Comparison of ENCODE assay signal across 8 cellular contexts in the genomic region with DNA sequence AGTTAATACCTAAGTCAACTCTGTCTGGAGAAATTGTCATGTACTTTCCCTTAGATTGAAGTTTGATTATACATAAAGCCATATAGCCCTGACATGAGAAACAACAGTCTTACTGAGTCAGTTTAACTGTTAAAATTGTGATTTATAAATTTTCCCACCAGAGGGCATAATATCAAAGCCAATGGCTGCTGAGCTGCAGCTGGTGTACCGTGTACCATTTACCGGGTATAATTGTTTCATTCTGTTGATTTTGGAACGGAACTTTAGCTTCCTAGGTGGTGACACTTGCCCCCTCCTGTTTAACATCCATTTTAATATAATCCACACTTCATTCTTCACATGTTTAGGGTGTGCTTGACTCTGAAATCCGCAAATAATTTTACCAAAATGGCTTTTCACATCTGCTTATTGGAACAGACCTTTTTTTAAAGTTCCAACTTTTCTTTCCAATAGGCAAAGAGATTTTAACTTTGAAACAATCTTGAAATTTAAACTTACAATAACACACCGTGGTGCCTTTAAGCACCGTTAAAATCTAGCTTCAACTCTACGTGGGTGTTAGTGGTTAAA.
DNase-seq lines count a peak whose midpoint lies in the region; ATAC-seq and TF ChIP-seq lines count a peak whose summit lies in the region.

No MANE protein-coding gene starts in this region.

- no peaks in the 10 kb centered on the region for H4K20me1 ChIP-seq in fibroblast of lung (ENCODE audit: control insufficient read depth, extremely low read depth, insufficient read depth, low read length)

- H3K4me1 Mint-ChIP-seq in neural crest cell = peaks cover 5% of the 10 kb centered on the region

- TF ChIP-seq CTCF in fibroblast of lung (conservative IDR thresholded peaks at IDR 0.05 in 1 of 2, IDR thresholded peaks at IDR 0.05 in 1 of 2; ENCODE audit: low read depth in 1 of 2, low read length in 2 of 2) (peak; percentile 53 to 60), neural crest cell (conservative IDR thresholded peaks at IDR 0.05) (peak; percentile 69)

- H3K27me3 Mint-ChIP-seq in neural crest cell (ENCODE audit: low read depth) = no peaks in the 10 kb centered on the region

- H3K36me3 Mint-ChIP-seq in neural crest cell (ENCODE audit: low read depth) = no peaks in the 10 kb centered on the region

- H3K9ac ChIP-seq in fibroblast of lung (ENCODE audit: insufficient read depth, low read length) = no peak overlapping the region

- H3K4me2 ChIP-seq in fibroblast of lung (ENCODE audit: extremely low read depth, insufficient read depth, low read length) = peak overlapping the region; percentile 0

- peak overlapping the region in 2 of 4 experiments; percentile 33 to 39 for H3K4me3 ChIP-seq in fibroblast of lung (replicated peaks in 1 of 4; ENCODE audit: control extremely low read depth in 1 of 4, insufficient read depth in 1 of 4, low read depth in 3 of 4, low read length in 4 of 4)

- H3K4me3 Mint-ChIP-seq in neural crest cell = no peak overlapping the region

- no peaks in the 10 kb centered on the region for H3K9me3 Mint-ChIP-seq in neural crest cell

- ATAC-seq in SK-N-SH treated with all-trans-retinoic acid at 6 μM for 48 hours = peak; percentile 91

- no peaks in the 10 kb centered on the region for H3K79me2 ChIP-seq in fibroblast of lung (ENCODE audit: control insufficient read depth, insufficient read depth, low read length)

- DNase-seq in A172 (ENCODE audit: low spot score) (peak; percentile 48), GM03348 (ENCODE audit: low spot score) (peak; percentile 82), HCEC 1CT (peak; percentile 50), LoVo (ENCODE audit: low spot score) (peak; percentile 44), fibroblast of lung (ENCODE audit: low read depth in 2 of 2) (peak; percentile 7 to 64), neural crest cell (ENCODE audit: low read depth, low spot score) (no peak)
- DNase-seq in activated CD4-positive, CD25-positive, alpha-beta regulatory T cell treated with anti-CD3 and anti-CD28 coated beads, Interleukin-2, amount 50 U/mL, for 72 hours = no peak

- no peak overlapping the region for H3K27ac Mint-ChIP-seq in neural crest cell (ENCODE audit: unreplicated experiment)

- no peaks in the 10 kb centered on the region for H3K27me3 ChIP-seq in fibroblast of lung (ENCODE audit: control insufficient read depth, insufficient read depth, low read length)

- H3K4me1 ChIP-seq in fibroblast of lung (ENCODE audit: control insufficient read depth, extremely low read depth, insufficient read depth, low read length) = peaks cover 5% of the 10 kb centered on the region

- no peak overlapping the region for H2AFZ ChIP-seq in fibroblast of lung (ENCODE audit: low read length)

- no peaks in the 10 kb centered on the region for H3K9me3 ChIP-seq in fibroblast of lung (ENCODE audit: control insufficient read depth, insufficient read depth, low read depth, low read length)

- no peaks in the 10 kb centered on the region for H3K36me3 ChIP-seq in fibroblast of lung (ENCODE audit: control insufficient read depth, insufficient read depth, low read length)

- H3K27ac ChIP-seq in fibroblast of lung (ENCODE audit: insufficient read depth, low read length) = no peak overlapping the region

TF ChIP-seq in SK-N-SH treated with all-trans-retinoic acid at 6 μM for 48 hours, 23 proteins besides CTCF, POLR2A, EP300 and RAD21:
- TF ChIP-seq, protein P1, sequence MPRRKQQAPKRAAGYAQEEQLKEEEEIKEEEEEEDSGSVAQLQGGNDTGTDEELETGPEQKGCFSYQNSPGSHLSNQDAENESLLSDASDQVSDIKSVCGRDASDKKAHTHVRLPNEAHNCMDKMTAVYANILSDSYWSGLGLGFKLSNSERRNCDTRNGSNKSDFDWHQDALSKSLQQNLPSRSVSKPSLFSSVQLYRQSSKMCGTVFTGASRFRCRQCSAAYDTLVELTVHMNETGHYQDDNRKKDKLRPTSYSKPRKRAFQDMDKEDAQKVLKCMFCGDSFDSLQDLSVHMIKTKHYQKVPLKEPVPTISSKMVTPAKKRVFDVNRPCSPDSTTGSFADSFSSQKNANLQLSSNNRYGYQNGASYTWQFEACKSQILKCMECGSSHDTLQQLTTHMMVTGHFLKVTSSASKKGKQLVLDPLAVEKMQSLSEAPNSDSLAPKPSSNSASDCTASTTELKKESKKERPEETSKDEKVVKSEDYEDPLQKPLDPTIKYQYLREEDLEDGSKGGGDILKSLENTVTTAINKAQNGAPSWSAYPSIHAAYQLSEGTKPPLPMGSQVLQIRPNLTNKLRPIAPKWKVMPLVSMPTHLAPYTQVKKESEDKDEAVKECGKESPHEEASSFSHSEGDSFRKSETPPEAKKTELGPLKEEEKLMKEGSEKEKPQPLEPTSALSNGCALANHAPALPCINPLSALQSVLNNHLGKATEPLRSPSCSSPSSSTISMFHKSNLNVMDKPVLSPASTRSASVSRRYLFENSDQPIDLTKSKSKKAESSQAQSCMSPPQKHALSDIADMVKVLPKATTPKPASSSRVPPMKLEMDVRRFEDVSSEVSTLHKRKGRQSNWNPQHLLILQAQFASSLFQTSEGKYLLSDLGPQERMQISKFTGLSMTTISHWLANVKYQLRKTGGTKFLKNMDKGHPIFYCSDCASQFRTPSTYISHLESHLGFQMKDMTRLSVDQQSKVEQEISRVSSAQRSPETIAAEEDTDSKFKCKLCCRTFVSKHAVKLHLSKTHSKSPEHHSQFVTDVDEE (CRISPR knock-in tag; IDR thresholded peaks at IDR 0.05) = no peak
- no peak for TF ChIP-seq ZNF565 (CRISPR knock-in tag; conservative IDR thresholded peaks at IDR 0.05; ENCODE audit: low read depth)
- TF ChIP-seq PPARA (CRISPR knock-in tag; IDR thresholded peaks at IDR 0.05; ENCODE audit: borderline replicate concordance) = no peak
- TF ChIP-seq, protein P2, sequence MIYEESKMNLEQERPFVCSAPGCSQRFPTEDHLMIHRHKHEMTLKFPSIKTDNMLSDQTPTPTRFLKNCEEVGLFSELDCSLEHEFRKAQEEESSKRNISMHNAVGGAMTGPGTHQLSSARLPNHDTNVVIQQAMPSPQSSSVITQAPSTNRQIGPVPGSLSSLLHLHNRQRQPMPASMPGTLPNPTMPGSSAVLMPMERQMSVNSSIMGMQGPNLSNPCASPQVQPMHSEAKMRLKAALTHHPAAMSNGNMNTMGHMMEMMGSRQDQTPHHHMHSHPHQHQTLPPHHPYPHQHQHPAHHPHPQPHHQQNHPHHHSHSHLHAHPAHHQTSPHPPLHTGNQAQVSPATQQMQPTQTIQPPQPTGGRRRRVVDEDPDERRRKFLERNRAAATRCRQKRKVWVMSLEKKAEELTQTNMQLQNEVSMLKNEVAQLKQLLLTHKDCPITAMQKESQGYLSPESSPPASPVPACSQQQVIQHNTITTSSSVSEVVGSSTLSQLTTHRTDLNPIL (CRISPR knock-in tag; IDR thresholded peaks at IDR 0.05; ENCODE audit: low read depth) = no peak
- TF ChIP-seq TCF4 (CRISPR knock-in tag; IDR thresholded peaks at IDR 0.05; ENCODE audit: borderline replicate concordance) = no peak
- TF ChIP-seq BACH2 (CRISPR knock-in tag; IDR thresholded peaks at IDR 0.05; ENCODE audit: borderline replicate concordance) = no peak
- TF ChIP-seq SNAI2 (CRISPR knock-in tag; IDR thresholded peaks at IDR 0.05) = no peak
- no peak for TF ChIP-seq CSDC2 (CRISPR knock-in tag; IDR thresholded peaks at IDR 0.05)
- TF ChIP-seq ZNF70 (CRISPR knock-in tag; IDR thresholded peaks at IDR 0.05) = no peak

Comparison
In these comparisons a context has a peak if more than half of its experiments do, and no peak if none do; other contexts are left out.
1. DNase-seq: peak in A172 (single experiment), GM03348 (single experiment), HCEC 1CT (single experiment), LoVo (single experiment) and fibroblast of lung (2 of 2); none in neural crest cell (single experiment) and activated CD4-positive, CD25-positive, alpha-beta regulatory T cell treated with anti-CD3 and anti-CD28 coated beads, Interleukin-2, amount 50 U/mL, for 72 hours (single experiment).